ENCODE assay signal across 9 cellular contexts in the genomic region with DNA sequence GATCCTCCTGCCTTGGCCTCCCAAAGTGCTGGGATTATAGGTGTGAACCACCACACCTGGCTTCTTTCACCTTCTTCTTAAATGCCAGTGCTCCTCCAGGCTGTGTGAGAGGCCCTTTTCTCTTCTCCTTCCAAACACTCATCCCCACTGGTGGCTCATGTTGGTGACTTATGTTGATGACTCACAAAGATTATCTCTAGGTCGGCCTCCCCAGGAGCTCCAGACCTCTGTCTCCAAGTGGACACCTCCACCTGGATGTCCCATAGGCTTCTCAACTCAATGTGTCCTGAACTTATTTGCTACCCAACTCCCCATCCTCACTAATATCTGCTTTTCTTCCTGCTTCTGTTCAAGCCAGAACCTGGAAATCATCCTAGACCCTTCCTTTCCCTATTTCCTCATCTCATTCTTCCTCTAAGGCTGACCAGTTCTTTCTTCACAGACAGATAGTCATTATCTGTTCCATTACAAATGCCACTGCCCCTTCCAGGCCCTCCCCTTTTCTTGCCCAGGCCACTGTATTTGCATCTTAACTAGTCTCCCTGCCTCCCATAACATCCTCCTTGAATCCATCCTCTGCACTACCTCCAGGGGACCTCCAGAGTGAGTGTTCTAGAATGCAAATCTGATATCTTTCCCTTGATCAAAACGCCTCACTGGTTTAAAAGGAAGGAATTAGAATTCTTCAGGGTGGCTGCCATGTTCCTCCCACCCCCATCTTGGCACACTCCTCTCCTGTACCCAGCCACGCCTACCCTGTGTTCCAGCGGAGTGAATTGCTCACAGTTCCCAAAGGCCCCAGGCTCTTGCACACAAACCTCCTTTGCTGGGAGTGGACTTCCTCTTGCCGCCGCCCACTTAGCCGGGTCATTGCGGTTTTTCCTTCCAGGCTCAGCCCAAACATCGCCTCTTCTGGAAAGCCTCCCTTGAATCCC. TPM values are rescaled to one million over a fixed set of nuclear protein-coding genes. Genes with fewer than 3 reads are reported as not detected.
A peak's percentile ranks its signal among the peaks of the same experiment; 100 is the strongest.
DNase-seq lines count a peak whose midpoint lies in the region; ATAC-seq and TF ChIP-seq lines count a peak whose summit lies in the region.
"Had no signal": no experiment of that assay in that cellular context is flagged by ENCODE, and none has a peak within 500 bp of the region (broad histone marks: within the 10 kb centered on the region; RNA-seq: fewer than 3 reads in every experiment).

No MANE protein-coding gene starts in this region.

- 21 to 26% methylated on average over 8 to 9 of the region's 9 CpGs for WGBS in esophagus squamous epithelium, 2 donors

- CTCF ChIA-PET in CD4-positive, alpha-beta T cell (lab: Charles Lee), result no interaction called here

- DNase-seq in CD4-positive, alpha-beta T cell, result no peak
- DNase-seq in esophagus squamous epithelium (lab: John Stamatoyannopoulos, UW), result no peak
- peak; percentile 34 for DNase-seq in occipital lobe (lab: John Stamatoyannopoulos, UW)
- no peak for DNase-seq in D341Med (ENCODE audit: low spot score)
- no peak for DNase-seq in NCI-H1092 treated with DMSO at 0.1 percent for 48 hours (lab: John Stamatoyannopoulos, UW)

- H3K27ac Mint-ChIP-seq in CD4-positive, alpha-beta T cell, result peak overlapping the region; percentile 22

- peak overlapping the region in 1 of 4 donors; percentile 39 for H3K4me3 ChIP-seq in esophagus squamous epithelium

- TF ChIP-seq POLR2A in esophagus squamous epithelium (IDR thresholded peaks at IDR 0.05), result no peak

- H3K27me3 ChIP-seq in CD4-positive, alpha-beta T cell (ENCODE audit: control insufficient read depth, insufficient read depth, low read length), result no peaks in the 10 kb centered on the region
- H3K27me3 ChIP-seq in esophagus squamous epithelium, result no peaks in the 10 kb centered on the region

- peaks cover 33% of the 10 kb centered on the region for H3K4me1 Mint-ChIP-seq in CD4-positive, alpha-beta T cell (ENCODE audit: low read depth)
- H3K4me1 Mint-ChIP-seq: brain had no signal

- no peaks in the 10 kb centered on the region for H3K36me3 Mint-ChIP-seq in CD4-positive, alpha-beta T cell (ENCODE audit: low read depth)

- H3K4me1 ChIP-seq in esophagus squamous epithelium, result peaks cover 16 to 48% (median 28%) of the 10 kb centered on the region in 3 donors

- TF ChIP-seq CTCF in CD4-positive, alpha-beta T cell (IDR thresholded peaks at IDR 0.05), result no peak
- TF ChIP-seq CTCF in esophagus squamous epithelium (IDR thresholded peaks at IDR 0.05), result peak in 1 of 6 experiments; percentile 3

- H3K36me3 ChIP-seq in esophagus squamous epithelium, result no peaks in the 10 kb centered on the region

- H3K4me3 Mint-ChIP-seq in CD4-positive, alpha-beta T cell, result no peak overlapping the region
- H3K4me3 Mint-ChIP-seq: brain had no signal

- H3K27me3 Mint-ChIP-seq in CD4-positive, alpha-beta T cell, result no peaks in the 10 kb centered on the region

- ATAC-seq in CD4-positive, alpha-beta T cell (ENCODE audit: poor library complexity), result no peak
- no peak for ATAC-seq in GM21529 (IDR thresholded peaks at IDR 0.05; ENCODE audit: unreplicated experiment)
- no peak for ATAC-seq in HG03045 (IDR thresholded peaks at IDR 0.05; ENCODE audit: unreplicated experiment)

- POLR2A ChIA-PET in CD4-positive, alpha-beta T cell (lab: Charles Lee), result interaction anchor here (1.2 to 1.5 kb wide), 3 partner anchors 16 to 55 kb away, joined by 3 to 6 read pairs (median 5); no protein-coding TSS in a partner anchor

- peaks cover 2% of the 10 kb centered on the region for H3K9me3 Mint-ChIP-seq in CD4-positive, alpha-beta T cell

- peaks cover 6% of the 10 kb centered on the region for H3K9me3 ChIP-seq in CD4-positive, alpha-beta T cell (ENCODE audit: control insufficient read depth, low read length)
- H3K9me3 ChIP-seq in esophagus squamous epithelium, result peaks cover 0 to 9% (median 9%) of the 10 kb centered on the region in 3 donors

- H3K27ac ChIP-seq in CD4-positive, alpha-beta T cell (ENCODE audit: low read depth, low read length), result no peak overlapping the region
- H3K27ac ChIP-seq in esophagus squamous epithelium, result peak overlapping the region; percentile 67 to 91 (median 83)

- intact Hi-C loops in CD4-positive, alpha-beta T cell (cut with DNase I, micrococcal nuclease), result no loop called here
- intact Hi-C loops in esophagus squamous epithelium (cut with DNase I), result no loop called here

TF ChIP-seq in PFSK-1, 5 proteins besides CTCF, POLR2A, EP300 and RAD21:
- peak; percentile 65; the same call in 1 of the 2 replicates for TF ChIP-seq SIN3A (IDR thresholded peaks at IDR 0.05; ENCODE audit: borderline replicate concordance, insufficient read depth, low read length)
- no peak for TF ChIP-seq TAF1 (IDR thresholded peaks at IDR 0.05; ENCODE audit: borderline replicate concordance, insufficient read depth, low read length)
- TF ChIP-seq, protein P1, sequence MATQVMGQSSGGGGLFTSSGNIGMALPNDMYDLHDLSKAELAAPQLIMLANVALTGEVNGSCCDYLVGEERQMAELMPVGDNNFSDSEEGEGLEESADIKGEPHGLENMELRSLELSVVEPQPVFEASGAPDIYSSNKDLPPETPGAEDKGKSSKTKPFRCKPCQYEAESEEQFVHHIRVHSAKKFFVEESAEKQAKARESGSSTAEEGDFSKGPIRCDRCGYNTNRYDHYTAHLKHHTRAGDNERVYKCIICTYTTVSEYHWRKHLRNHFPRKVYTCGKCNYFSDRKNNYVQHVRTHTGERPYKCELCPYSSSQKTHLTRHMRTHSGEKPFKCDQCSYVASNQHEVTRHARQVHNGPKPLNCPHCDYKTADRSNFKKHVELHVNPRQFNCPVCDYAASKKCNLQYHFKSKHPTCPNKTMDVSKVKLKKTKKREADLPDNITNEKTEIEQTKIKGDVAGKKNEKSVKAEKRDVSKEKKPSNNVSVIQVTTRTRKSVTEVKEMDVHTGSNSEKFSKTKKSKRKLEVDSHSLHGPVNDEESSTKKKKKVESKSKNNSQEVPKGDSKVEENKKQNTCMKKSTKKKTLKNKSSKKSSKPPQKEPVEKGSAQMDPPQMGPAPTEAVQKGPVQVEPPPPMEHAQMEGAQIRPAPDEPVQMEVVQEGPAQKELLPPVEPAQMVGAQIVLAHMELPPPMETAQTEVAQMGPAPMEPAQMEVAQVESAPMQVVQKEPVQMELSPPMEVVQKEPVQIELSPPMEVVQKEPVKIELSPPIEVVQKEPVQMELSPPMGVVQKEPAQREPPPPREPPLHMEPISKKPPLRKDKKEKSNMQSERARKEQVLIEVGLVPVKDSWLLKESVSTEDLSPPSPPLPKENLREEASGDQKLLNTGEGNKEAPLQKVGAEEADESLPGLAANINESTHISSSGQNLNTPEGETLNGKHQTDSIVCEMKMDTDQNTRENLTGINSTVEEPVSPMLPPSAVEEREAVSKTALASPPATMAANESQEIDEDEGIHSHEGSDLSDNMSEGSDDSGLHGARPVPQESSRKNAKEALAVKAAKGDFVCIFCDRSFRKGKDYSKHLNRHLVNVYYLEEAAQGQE (IDR thresholded peaks at IDR 0.05; ENCODE audit: insufficient read depth in 1 of 2, low read depth in 2 of 2, low read length in 2 of 2), result 0 out of 4 replicates have a peak, but pooled peaks of 1 of the 2 experiments have one; percentile 48
- no peak for TF ChIP-seq POLR2AphosphoS5 (IDR thresholded peaks at IDR 0.05; ENCODE audit: low read depth, low read length)
- TF ChIP-seq FOXP2 (optimal IDR thresholded peaks at IDR 0.05; ENCODE audit: borderline replicate concordance, extremely low read depth, extremely low read length, insufficient read depth), result no peak

RNA-seq across cellular contexts. Expression of a gene that starts 34.8 kb away (rescaled TPM):
- not detected for total RNA-seq in CD4-positive, alpha-beta T cell
- not detected for polyA plus RNA-seq in PFSK-1 (2012; ENCODE audit: insufficient read length, low read depth)
- total RNA-seq in esophagus squamous epithelium (not detected), occipital lobe (not detected)
